In the genomic region with DNA sequence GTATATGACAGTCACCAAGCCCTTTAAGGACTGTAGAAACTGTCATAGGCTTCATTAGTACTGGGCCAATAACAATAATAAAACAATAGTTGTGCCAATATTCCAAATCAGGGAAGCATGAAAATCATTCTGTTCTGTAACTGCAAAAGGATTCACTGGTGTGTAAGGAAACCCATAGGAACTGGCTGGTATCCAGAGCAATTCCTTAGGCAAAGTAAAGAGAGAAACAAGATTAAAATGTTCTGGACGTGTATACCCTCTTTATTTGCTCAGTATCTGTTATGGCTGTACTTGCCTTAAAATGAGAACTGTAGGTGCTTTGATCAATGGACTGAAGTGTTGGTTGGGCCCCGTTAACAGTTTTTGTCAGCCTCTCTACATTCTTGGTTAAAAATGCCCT, we compare ENCODE assay signal across 16 cellular contexts.
A peak's percentile ranks its signal among the peaks of the same experiment; 100 is the strongest.
DNase-seq lines count a peak whose midpoint lies in the region; ATAC-seq and TF ChIP-seq lines count a peak whose summit lies in the region.
"Had no signal": no experiment of that assay in that cellular context is flagged by ENCODE, and none has a peak within 500 bp of the region (broad histone marks: within the 10 kb centered on the region; RNA-seq: fewer than 3 reads in every experiment).

No MANE protein-coding gene starts in this region.

- TF ChIP-seq CTCF in LNCaP clone FGC (IDR thresholded peaks at IDR 0.05; ENCODE audit: control insufficient read depth, extremely low read depth, insufficient read depth): no peak
- TF ChIP-seq CTCF in nephron (IDR thresholded peaks at IDR 0.05; ENCODE audit: unreplicated experiment in 3 of 3): no peak

- intact Hi-C loops in posterior cingulate gyrus (cut with DNase I): no loop called here

- peak overlapping the region in 2 of 3 experiments; percentile 33 to 44 for H3K27ac Mint-ChIP-seq in nephron
- H3K27ac Mint-ChIP-seq in stimulated activated naive CD8-positive, alpha-beta T cell treated with anti-CD3 and anti-CD28 coated beads, Interleukin-15, amount 100 ng/mL, for 72 hours: no peak overlapping the region
- H3K27ac Mint-ChIP-seq: B cell had no signal

- H3K9me3 ChIP-seq in BLaER1: no peaks in the 10 kb centered on the region

- ATAC-seq in GM21381 (IDR thresholded peaks at IDR 0.05; ENCODE audit: unreplicated experiment): no peak
- no peak for ATAC-seq in stimulated activated naive CD8-positive, alpha-beta T cell treated with anti-CD3 and anti-CD28 coated beads, Interleukin-15, amount 100 ng/mL, for 72 hours
- ATAC-seq: CD8-positive, alpha-beta T cell; GM12878; HCT116 had no signal

- peaks cover 31% of the 10 kb centered on the region for H3K36me3 ChIP-seq in BLaER1

- H4K20me1 ChIP-seq in BLaER1: no peaks in the 10 kb centered on the region

- peaks cover 9% of the 10 kb centered on the region for H3K4me1 Mint-ChIP-seq in nephron
- H3K4me1 Mint-ChIP-seq in stimulated activated naive CD8-positive, alpha-beta T cell treated with anti-CD3 and anti-CD28 coated beads, Interleukin-15, amount 100 ng/mL, for 72 hours: no peaks in the 10 kb centered on the region
- H3K4me1 Mint-ChIP-seq: CD14-positive monocyte had no signal

- H3K4me3 Mint-ChIP-seq in nephron: no peak overlapping the region
- no peak overlapping the region for H3K4me3 Mint-ChIP-seq in stimulated activated naive CD8-positive, alpha-beta T cell treated with anti-CD3 and anti-CD28 coated beads, Interleukin-15, amount 100 ng/mL, for 72 hours
- H3K4me3 Mint-ChIP-seq: B cell; CD14-positive monocyte; CD8-positive, alpha-beta T cell had no signal

- H3K4me3 ChIP-seq in BLaER1: no peak overlapping the region
- no peak overlapping the region for H3K4me3 ChIP-seq in LNCaP clone FGC (ENCODE audit: low read depth, low read length)
- H3K4me3 ChIP-seq: GM12878 had no signal

- no peaks in the 10 kb centered on the region for H3K9me3 Mint-ChIP-seq in nephron
- H3K9me3 Mint-ChIP-seq in stimulated activated naive CD8-positive, alpha-beta T cell treated with anti-CD3 and anti-CD28 coated beads, Interleukin-15, amount 100 ng/mL, for 72 hours: no peaks in the 10 kb centered on the region
- H3K9me3 Mint-ChIP-seq: CD14-positive monocyte; CD8-positive, alpha-beta T cell had no signal

- peaks cover 23% of the 10 kb centered on the region for H3K36me3 Mint-ChIP-seq in nephron (ENCODE audit: low read depth)

- H3K27me3 Mint-ChIP-seq in nephron (ENCODE audit: low read depth): no peaks in the 10 kb centered on the region
- H3K27me3 Mint-ChIP-seq in stimulated activated naive CD8-positive, alpha-beta T cell treated with anti-CD3 and anti-CD28 coated beads, Interleukin-15, amount 100 ng/mL, for 72 hours: no peaks in the 10 kb centered on the region
- H3K27me3 Mint-ChIP-seq: B cell had no signal

- H3K9ac ChIP-seq in BLaER1: no peak overlapping the region

- peak; percentile 81 for DNase-seq in LNCaP clone FGC (ENCODE audit: low read depth)
- DNase-seq in astrocyte of the hippocampus (ENCODE audit: low read depth, low spot score): peak; percentile 51
- no peak for DNase-seq in posterior cingulate gyrus
- DNase-seq in NCI-H82 (lab: John Stamatoyannopoulos, UW): no peak
- DNase-seq in stimulated activated naive CD8-positive, alpha-beta T cell treated with anti-CD3 and anti-CD28 coated beads, Interleukin-15, amount 100 ng/mL, for 72 hours: no peak
- DNase-seq: CD8-positive, alpha-beta T cell; COR-L47; DMS53 had no signal

- H3K4me1 ChIP-seq in BLaER1: peaks cover 32% of the 10 kb centered on the region

- H3K27ac ChIP-seq in BLaER1: no peak overlapping the region
- H3K27ac ChIP-seq: HL-60 had no signal

- H3K4me2 ChIP-seq in BLaER1: peak overlapping the region; percentile 9; the same call in 1 of the 2 replicates

- H3K27me3 ChIP-seq in BLaER1: no peaks in the 10 kb centered on the region

Comparison
In these comparisons a context has a peak if more than half of its experiments do, and no peak if none do; other contexts are left out.
1. DNase-seq: peak in LNCaP clone FGC (single experiment) and astrocyte of the hippocampus (single experiment); none in posterior cingulate gyrus (0 of 10), NCI-H82 (single experiment) and stimulated activated naive CD8-positive, alpha-beta T cell treated with anti-CD3 and anti-CD28 coated beads, Interleukin-15, amount 100 ng/mL, for 72 hours (0 of 2).
2. H3K27ac Mint-ChIP-seq: peak in nephron (2 of 3); none in stimulated activated naive CD8-positive, alpha-beta T cell treated with anti-CD3 and anti-CD28 coated beads, Interleukin-15, amount 100 ng/mL, for 72 hours (0 of 2).